Comparison of ENCODE assay signal across 13 cellular contexts in the genomic region with DNA sequence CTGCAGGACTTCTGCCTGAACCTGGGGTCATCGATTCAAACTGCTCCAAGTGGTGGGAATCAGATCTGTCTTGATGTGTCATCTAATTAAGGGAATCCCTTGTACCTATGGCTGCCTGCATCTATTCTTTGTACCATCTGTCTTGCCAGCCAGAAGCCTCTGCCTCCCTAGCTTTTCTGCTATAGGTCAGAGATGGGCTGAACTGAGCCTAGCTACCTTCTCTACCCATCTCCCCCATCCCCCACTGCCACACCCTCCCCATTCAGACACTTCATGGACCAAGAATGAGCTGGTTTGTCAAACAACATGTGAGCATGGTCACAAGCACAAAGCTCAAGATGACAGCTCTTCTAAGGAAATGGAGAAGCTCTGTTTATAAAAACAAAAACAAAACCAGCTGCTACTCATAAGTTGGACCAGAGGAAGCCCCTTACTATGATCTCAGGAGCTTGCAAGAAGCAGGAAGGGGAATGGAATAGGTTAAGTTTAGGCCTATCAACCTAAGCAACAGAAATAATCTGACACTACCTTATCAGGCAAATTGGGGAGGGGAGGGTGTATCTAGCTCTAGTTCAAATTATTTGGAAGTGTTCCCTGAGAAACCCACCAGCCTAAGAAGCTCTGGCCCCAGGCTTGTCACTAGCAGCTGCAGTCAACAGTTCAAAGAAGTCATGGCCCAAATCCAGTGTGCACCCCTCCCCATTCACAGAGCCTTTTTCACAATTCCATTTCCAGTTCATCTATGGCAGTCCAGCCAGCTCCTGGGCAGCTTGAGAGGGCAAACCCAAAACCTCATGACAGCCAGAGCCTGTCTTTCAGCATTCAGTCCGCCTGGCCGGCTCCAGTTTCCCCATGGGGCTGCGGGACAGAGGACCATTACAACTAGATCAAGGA. TPM values are rescaled to one million over a fixed set of nuclear protein-coding genes. Genes with fewer than 3 reads are reported as not detected.
DNase-seq lines count a peak whose midpoint lies in the region; ATAC-seq and TF ChIP-seq lines count a peak whose summit lies in the region.
"Had no signal": no experiment of that assay in that cellular context is flagged by ENCODE, and none has a peak within 500 bp of the region (broad histone marks: within the 10 kb centered on the region; RNA-seq: fewer than 3 reads in every experiment).

No MANE protein-coding gene starts in this region.

- no TSS peak for BruUV-seq in OCI-LY7 (replicated peaks; lab: Mats Ljungman, UMichigan)

- CTCF ChIA-PET in OCI-LY7 (lab: Charles Lee; ENCODE audit: unreplicated experiment): interaction anchor here (0.6 kb wide), 2 partner anchors 143 to 1261 kb away, joined by 3 read pairs; no protein-coding TSS in a partner anchor

- no peaks in the 10 kb centered on the region for H3K4me1 ChIP-seq in OCI-LY7 (ENCODE audit: insufficient read depth, low read length, poor library complexity, severe bottlenecking)

- H3K36me3 ChIP-seq in OCI-LY7 (ENCODE audit: insufficient read depth, low read length): peaks cover 75% of the 10 kb centered on the region

- H3K4me1 Mint-ChIP-seq in activated T-cell treated with anti-CD3 and anti-CD28 coated beads, Interleukin-2, amount 50 U/mL, for 72 hours (ENCODE audit: low read depth): peaks cover 54% of the 10 kb centered on the region
- peaks cover 35% of the 10 kb centered on the region for H3K4me1 Mint-ChIP-seq in activated T-cell treated with anti-CD3 and anti-CD28 coated beads, Interleukin-2, amount 50 U/mL, for 4 hours (ENCODE audit: low read depth)
- H3K4me1 Mint-ChIP-seq in progenitor cell of endocrine pancreas (ENCODE audit: low read depth): peaks cover 11% of the 10 kb centered on the region
- H3K4me1 Mint-ChIP-seq: WTC11 had no signal

- H3K79me2 ChIP-seq in OCI-LY7 (ENCODE audit: insufficient read depth, low read depth, low read length): no peaks in the 10 kb centered on the region

- no peaks in the 10 kb centered on the region for H3K9me2 ChIP-seq in OCI-LY7 (ENCODE audit: insufficient read depth, low read length)

- no peak overlapping the region for H3K27ac ChIP-seq in OCI-LY7 (ENCODE audit: low read depth, low read length, poor library complexity, severe bottlenecking)
- H3K27ac ChIP-seq: SK-N-MC had no signal

- no peak for TF ChIP-seq CTCF in progenitor cell of endocrine pancreas (IDR thresholded peaks at IDR 0.05; ENCODE audit: unreplicated experiment)
- TF ChIP-seq CTCF in OCI-LY7 (conservative IDR thresholded peaks at IDR 0.05; ENCODE audit: low read length): no peak

- no peak overlapping the region for H3K4me3 ChIP-seq in OCI-LY7 (ENCODE audit: low read depth, low read length, poor library complexity, severe bottlenecking)
- H3K4me3 ChIP-seq: SK-N-MC had no signal

- no peak overlapping the region for H3K4me2 ChIP-seq in OCI-LY7 (ENCODE audit: low read length)

- POLR2A ChIA-PET in OCI-LY7 (lab: Charles Lee): interaction anchor here (1.1 to 1.3 kb wide), 2 partner anchors 9 to 15 kb away, joined by 3 to 4 read pairs; no protein-coding TSS in a partner anchor

- H3K4me3 Mint-ChIP-seq in activated T-cell treated with anti-CD3 and anti-CD28 coated beads, Interleukin-2, amount 50 U/mL, for 72 hours: no peak overlapping the region
- no peak overlapping the region for H3K4me3 Mint-ChIP-seq in activated T-cell treated with anti-CD3 and anti-CD28 coated beads, Interleukin-2, amount 50 U/mL, for 4 hours
- no peak overlapping the region for H3K4me3 Mint-ChIP-seq in progenitor cell of endocrine pancreas (ENCODE audit: low read depth)
- H3K4me3 Mint-ChIP-seq: WTC11 had no signal

- intact Hi-C loops in OCI-LY7 (cut with micrococcal nuclease; ENCODE audit: unreplicated experiment): loop anchor here (1.0 kb wide), 1 partner anchor 45 kb away; no protein-coding TSS in a partner anchor

- DNase-seq in activated T-cell treated with anti-CD3 and anti-CD28 coated beads, Interleukin-2, amount 50 U/mL, for 72 hours: no peak
- no peak for DNase-seq in activated T-cell treated with anti-CD3 and anti-CD28 coated beads, Interleukin-2, amount 50 U/mL, for 4 hours
- peak; percentile 25 for DNase-seq in NCI-H69 (lab: John Stamatoyannopoulos, UW)
- DNase-seq in ecto neural progenitor cell (ENCODE audit: low spot score): peak; percentile 36
- DNase-seq in progenitor cell of endocrine pancreas (ENCODE audit: low spot score, unreplicated experiment): no peak
- DNase-seq in OCI-LY7 (ENCODE audit: low spot score): no peak
- no peak for DNase-seq in stimulated activated CD8-positive, alpha-beta memory T cell treated with anti-CD3 and anti-CD28 coated beads, Interleukin-4, amount 100 ng/mL, for 48 hours
- DNase-seq: NK-92 treated with Interleukin-12 subunit alpha and Interleukin-12 subunit beta, amount 100 ng/mL, for 24 hours; stimulated activated CD4-positive, alpha-beta T cell treated with anti-CD3 and anti-CD28 coated beads, Interleukin-2, amount 100 ng/mL, for 48 hours had no signal

- no peaks in the 10 kb centered on the region for H3K27me3 Mint-ChIP-seq in activated T-cell treated with anti-CD3 and anti-CD28 coated beads, Interleukin-2, amount 50 U/mL, for 72 hours (ENCODE audit: low read depth)
- H3K27me3 Mint-ChIP-seq in activated T-cell treated with anti-CD3 and anti-CD28 coated beads, Interleukin-2, amount 50 U/mL, for 4 hours (ENCODE audit: low read depth): no peaks in the 10 kb centered on the region
- no peaks in the 10 kb centered on the region for H3K27me3 Mint-ChIP-seq in progenitor cell of endocrine pancreas

- ATAC-seq in activated T-cell treated with anti-CD3 and anti-CD28 coated beads, Interleukin-2, amount 50 U/mL, for 72 hours (replicated peaks in 1 of 2): no peak
- no peak for ATAC-seq in activated T-cell treated with anti-CD3 and anti-CD28 coated beads, Interleukin-2, amount 50 U/mL, for 4 hours
- ATAC-seq in HG02970 (IDR thresholded peaks at IDR 0.05; ENCODE audit: low FRiP score, unreplicated experiment): no peak

- no peaks in the 10 kb centered on the region for H4K20me1 ChIP-seq in OCI-LY7 (ENCODE audit: insufficient read depth, low read length)

- peak overlapping the region; percentile 30 for H3K27ac Mint-ChIP-seq in activated T-cell treated with anti-CD3 and anti-CD28 coated beads, Interleukin-2, amount 50 U/mL, for 72 hours
- H3K27ac Mint-ChIP-seq in progenitor cell of endocrine pancreas: peak overlapping the region; percentile 38
- H3K27ac Mint-ChIP-seq: activated T-helper 2 cell treated with anti-CD3 and anti-CD28 coated beads, Interferon-gamma antibody, Interleukin-2, Interleukin-4, amounts not matched to agents 10 μg/mL and 5 μg/mL and 100 μg/mL, durations not matched to agents 14 hours and 24 hours and 36 hours; WTC11 had no signal

- H2AFZ ChIP-seq in OCI-LY7 (ENCODE audit: low read length): no peak overlapping the region

- no peaks in the 10 kb centered on the region for H3K9me3 Mint-ChIP-seq in activated T-cell treated with anti-CD3 and anti-CD28 coated beads, Interleukin-2, amount 50 U/mL, for 72 hours
- no peaks in the 10 kb centered on the region for H3K9me3 Mint-ChIP-seq in activated T-cell treated with anti-CD3 and anti-CD28 coated beads, Interleukin-2, amount 50 U/mL, for 4 hours
- no peaks in the 10 kb centered on the region for H3K9me3 Mint-ChIP-seq in progenitor cell of endocrine pancreas (ENCODE audit: low read depth)
- H3K9me3 Mint-ChIP-seq: activated T-helper 2 cell treated with anti-CD3 and anti-CD28 coated beads, Interferon-gamma antibody, Interleukin-2, Interleukin-4, amounts not matched to agents 10 μg/mL and 5 μg/mL and 100 μg/mL, durations not matched to agents 14 hours and 24 hours and 36 hours; WTC11 had no signal

- H3K9me3 ChIP-seq in OCI-LY7 (ENCODE audit: low read length): no peaks in the 10 kb centered on the region

- peaks cover 8 to 14% of the 10 kb centered on the region in 2 donors for H3K36me3 Mint-ChIP-seq in activated T-cell treated with anti-CD3 and anti-CD28 coated beads, Interleukin-2, amount 50 U/mL, for 72 hours (ENCODE audit: insufficient read depth in 2 of 2)
- H3K36me3 Mint-ChIP-seq in activated T-cell treated with anti-CD3 and anti-CD28 coated beads, Interleukin-2, amount 50 U/mL, for 4 hours (ENCODE audit: insufficient read depth): peaks cover 28% of the 10 kb centered on the region
- peaks cover 4% of the 10 kb centered on the region for H3K36me3 Mint-ChIP-seq in progenitor cell of endocrine pancreas (ENCODE audit: insufficient read depth)

RNA-seq across cellular contexts. Expression of gene SKP1, which starts 29.9 kb away (rescaled TPM):
- total RNA-seq in activated T-cell treated with anti-CD3 and anti-CD28 coated beads, Interleukin-2, amount 50 U/mL, for 72 hours: 100 to 1,000 TPM; 201 to 238 TPM
- total RNA-seq in activated T-cell treated with anti-CD3 and anti-CD28 coated beads, Interleukin-2, amount 50 U/mL, for 4 hours: 100 to 1,000 TPM; 273 to 286 (median 282) TPM
- total RNA-seq in progenitor cell of endocrine pancreas (339 and 358 TPM in 2 replicates), OCI-LY7 (2022) (188 and 204 TPM in 2 replicates)
- total RNA-seq in OCI-LY7 (2014; rRNA removed; shearing (Covaris generic)): 129 and 142 TPM in 2 replicates

RNA-seq across cellular contexts. Expression of gene TCF7, which starts 32.4 kb away (rescaled TPM):
- total RNA-seq in activated T-cell treated with anti-CD3 and anti-CD28 coated beads, Interleukin-2, amount 50 U/mL, for 72 hours: 100 to 1,000 TPM; 142 to 265 TPM
- total RNA-seq in activated T-cell treated with anti-CD3 and anti-CD28 coated beads, Interleukin-2, amount 50 U/mL, for 4 hours: 10 to 100 TPM; 34.4 to 49.7 (median 37.3) TPM
- 14.4 and 16.6 TPM in 2 replicates for total RNA-seq in progenitor cell of endocrine pancreas
- total RNA-seq in OCI-LY7 (2014; rRNA removed; shearing (Covaris generic)): 0.39 and 1.1 TPM in 2 replicates
- 0.97 and 1.9 TPM in 2 replicates for total RNA-seq in OCI-LY7 (2022)

Comparison
In these comparisons a context has a peak if more than half of its experiments do, and no peak if none do; other contexts are left out.
1. DNase-seq: peak in NCI-H69 (single experiment) and ecto neural progenitor cell (single experiment); none in activated T-cell treated with anti-CD3 and anti-CD28 coated beads, Interleukin-2, amount 50 U/mL, for 72 hours (0 of 2), activated T-cell treated with anti-CD3 and anti-CD28 coated beads, Interleukin-2, amount 50 U/mL, for 4 hours (single experiment), progenitor cell of endocrine pancreas (single experiment), OCI-LY7 (single experiment) and stimulated activated CD8-positive, alpha-beta memory T cell treated with anti-CD3 and anti-CD28 coated beads, Interleukin-4, amount 100 ng/mL, for 48 hours (single experiment).